Comparison of ENCODE assay signal across 19 cellular contexts in the genomic region with DNA sequence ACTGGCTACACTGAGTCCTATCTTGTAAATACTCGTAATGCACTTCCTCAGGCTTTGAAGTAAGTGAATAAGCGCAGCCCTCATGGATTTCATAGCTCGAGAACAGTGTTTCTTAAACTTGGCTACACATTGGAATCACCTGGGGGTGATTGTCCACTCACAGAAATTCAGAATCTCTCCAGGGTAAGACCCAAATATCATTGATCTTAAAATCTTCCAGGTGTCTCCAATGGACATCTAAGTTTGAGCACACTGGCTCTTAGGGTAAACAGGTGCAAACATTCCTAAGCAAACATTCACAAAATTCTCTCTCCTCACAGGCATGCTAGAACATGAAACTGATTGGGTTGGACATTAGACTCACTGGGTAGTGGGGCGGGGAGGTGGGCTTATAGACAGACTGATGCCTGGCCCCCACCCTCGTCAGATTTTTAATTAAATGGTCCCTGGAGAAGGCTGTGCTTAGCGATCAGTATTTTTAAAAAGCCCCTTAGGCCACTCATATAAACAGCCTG.
"Had no signal": no experiment of that assay in that cellular context is flagged by ENCODE, and none has a peak within 500 bp of the region (broad histone marks: within the 10 kb centered on the region; RNA-seq: fewer than 3 reads in every experiment).

No MANE protein-coding gene starts in this region.

- FAIRE-seq: small intestine had no signal

- ATAC-seq: left lobe of liver, sciatic nerve had no signal

- H3K27me3 ChIP-seq: dorsolateral prefrontal cortex, neural progenitor cell, stomach, transverse colon had no signal

- H3K36me3 ChIP-seq: neural progenitor cell, stomach, thoracic aorta, transverse colon had no signal

- DNase-seq: central memory CD4-positive, alpha-beta T cell; cortex of kidney; dorsolateral prefrontal cortex; effector CD8-positive, alpha-beta T cell; foreskin melanocyte; head of caudate nucleus; hippocampal formation; nucleus accumbens; small intestine; stimulated activated CD4-positive, alpha-beta T cell treated with anti-CD3 and anti-CD28 coated beads, Interleukin-12 subunit alpha, Interleukin-12 subunit beta, amount 100 ng/mL, for 4 hours; stimulated activated naive CD4-positive, alpha-beta T cell; stomach; substantia nigra; transverse colon had no signal

- H3K4me3 ChIP-seq: dorsolateral prefrontal cortex, neural progenitor cell, stomach, thoracic aorta, transverse colon had no signal

- H3K27ac ChIP-seq: dorsolateral prefrontal cortex, neural progenitor cell, parathyroid adenoma had no signal

- H3K9me3 ChIP-seq: stomach, thoracic aorta, transverse colon had no signal
